Comparison of ENCODE assay signal across 16 cellular contexts in the genomic region with DNA sequence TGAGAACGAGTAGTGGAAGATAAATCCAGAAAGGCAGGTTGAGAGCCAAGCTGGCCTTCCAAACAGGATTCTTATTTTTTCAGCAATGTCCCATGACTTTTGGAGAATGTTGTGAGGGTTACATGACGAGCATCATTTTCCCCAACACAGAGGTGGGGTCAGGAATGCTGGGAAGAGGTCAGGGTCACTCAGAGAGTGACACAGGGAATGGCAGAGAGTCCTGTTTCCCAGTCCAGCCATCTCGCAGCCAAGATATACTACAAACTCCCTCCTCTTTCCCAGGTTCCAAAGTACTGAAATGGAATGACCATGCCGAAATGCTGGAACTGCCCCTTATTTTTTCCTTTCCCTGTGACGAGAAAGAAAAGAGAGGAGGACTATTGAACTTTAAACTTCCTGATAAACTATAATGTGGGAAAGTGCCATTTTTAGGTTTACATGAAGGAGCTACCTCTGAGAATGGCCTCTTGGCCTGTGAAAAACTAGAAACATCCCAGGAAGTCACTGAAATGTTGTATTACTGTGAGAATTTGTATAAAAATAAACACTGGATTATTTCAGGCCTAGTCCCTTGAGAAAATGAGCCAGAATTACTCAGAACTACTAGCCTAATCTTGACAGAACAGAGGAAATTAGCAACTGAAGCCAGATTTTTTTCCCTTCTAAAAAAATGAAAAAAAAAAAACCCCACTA.
DNase-seq lines count a peak whose midpoint lies in the region; ATAC-seq and TF ChIP-seq lines count a peak whose summit lies in the region.
"Had no signal": no experiment of that assay in that cellular context is flagged by ENCODE, and none has a peak within 500 bp of the region (broad histone marks: within the 10 kb centered on the region; RNA-seq: fewer than 3 reads in every experiment).

No MANE protein-coding gene starts in this region.

- H3K9me3 ChIP-seq in subcutaneous abdominal adipose tissue (ENCODE audit: control insufficient read depth in 5 of 5, low read length in 5 of 5): no peaks in the 10 kb centered on the region

- H3K4me1 ChIP-seq in subcutaneous abdominal adipose tissue (ENCODE audit: control insufficient read depth in 5 of 5, insufficient read depth in 5 of 5, low read length in 5 of 5): peaks cover 0 to 28% (median 9%) of the 10 kb centered on the region in 5 donors

- no peak overlapping the region for H3K4me3 Mint-ChIP-seq in brain

- no peaks in the 10 kb centered on the region for H3K36me3 ChIP-seq in subcutaneous abdominal adipose tissue (ENCODE audit: control insufficient read depth in 5 of 5, insufficient read depth in 5 of 5, low read length in 5 of 5)

- H3K27ac ChIP-seq in subcutaneous abdominal adipose tissue (ENCODE audit: low read depth, low read length): peak overlapping the region; percentile 39

- H3K4me1 Mint-ChIP-seq in brain: peaks cover 28% of the 10 kb centered on the region

- ATAC-seq in HG03457 (IDR thresholded peaks at IDR 0.05; ENCODE audit: unreplicated experiment) (no peak), GM19463 (IDR thresholded peaks at IDR 0.05; ENCODE audit: unreplicated experiment) (no peak)
- ATAC-seq: activated CD4-positive, CD25-positive, alpha-beta regulatory T cell treated with anti-CD3 and anti-CD28 coated beads, Interleukin-2, amount 50 U/mL, for 24 hours; activated naive CD4-positive, alpha-beta T cell treated with anti-CD3 and anti-CD28 coated beads, Interleukin-2, amount 50 U/mL, for 72 hours had no signal

- H3K9me3 Mint-ChIP-seq in brain: peaks cover 0 to 3% (median 0%) of the 10 kb centered on the region in 5 experiments

- peak overlapping the region in 3 of 5 experiments; percentile 13 to 49 (median 14) for H3K27ac Mint-ChIP-seq in brain
- H3K27ac Mint-ChIP-seq: activated naive CD4-positive, alpha-beta T cell treated with anti-CD3 and anti-CD28 coated beads, Interleukin-2, amount 50 U/mL, for 72 hours had no signal

- no peaks in the 10 kb centered on the region for H3K27me3 Mint-ChIP-seq in brain

- no peak for TF ChIP-seq CTCF in brain (conservative IDR thresholded peaks at IDR 0.05)

- DNase-seq in fibroblast of the conjunctiva (ENCODE audit: low read depth) (peak; percentile 17), myocyte (ENCODE audit: low read depth) (peak; percentile 43), NCI-H2081 (lab: John Stamatoyannopoulos, UW) (no peak)
- no peak for DNase-seq in activated CD4-positive, alpha-beta T cell treated with anti-CD3 and anti-CD28 coated beads, Interleukin-2, amount 50 U/mL, for 1 hour
- DNase-seq: C1 segment of cervical spinal cord; DMS79; NCI-H1092 treated with DMSO at 0.1 percent for 48 hours; NCI-H446 treated with DMSO at 0.1 percent for 48 hours; posterior cingulate gyrus; stimulated activated CD4-positive, alpha-beta T cell treated with anti-CD3 and anti-CD28 coated beads, Interleukin-2, amount 100 ng/mL, for 24 hours had no signal

- H3K27me3 ChIP-seq in subcutaneous abdominal adipose tissue (ENCODE audit: control insufficient read depth in 5 of 5, insufficient read depth in 4 of 5, low read length in 5 of 5): no peaks in the 10 kb centered on the region

- H3K4me3 ChIP-seq in subcutaneous abdominal adipose tissue (ENCODE audit: low read depth in 1 of 5, low read length in 5 of 5): no peak overlapping the region

- no peaks in the 10 kb centered on the region for H3K36me3 Mint-ChIP-seq in brain
- H3K36me3 Mint-ChIP-seq: activated naive CD4-positive, alpha-beta T cell treated with anti-CD3 and anti-CD28 coated beads, Interleukin-2, amount 50 U/mL, for 72 hours had no signal

- H3K9ac ChIP-seq in subcutaneous abdominal adipose tissue (ENCODE audit: low read length in 5 of 5): peak overlapping the region in 1 of 5 donors; percentile 10

Comparison
In these comparisons a context has a peak if more than half of its experiments do, and no peak if none do; other contexts are left out.
1. DNase-seq: peak in fibroblast of the conjunctiva (single experiment) and myocyte (single experiment); none in activated CD4-positive, alpha-beta T cell treated with anti-CD3 and anti-CD28 coated beads, Interleukin-2, amount 50 U/mL, for 1 hour (single experiment) and NCI-H2081 (0 of 2).